ENCODE assay signal across 11 cellular contexts in the genomic region with DNA sequence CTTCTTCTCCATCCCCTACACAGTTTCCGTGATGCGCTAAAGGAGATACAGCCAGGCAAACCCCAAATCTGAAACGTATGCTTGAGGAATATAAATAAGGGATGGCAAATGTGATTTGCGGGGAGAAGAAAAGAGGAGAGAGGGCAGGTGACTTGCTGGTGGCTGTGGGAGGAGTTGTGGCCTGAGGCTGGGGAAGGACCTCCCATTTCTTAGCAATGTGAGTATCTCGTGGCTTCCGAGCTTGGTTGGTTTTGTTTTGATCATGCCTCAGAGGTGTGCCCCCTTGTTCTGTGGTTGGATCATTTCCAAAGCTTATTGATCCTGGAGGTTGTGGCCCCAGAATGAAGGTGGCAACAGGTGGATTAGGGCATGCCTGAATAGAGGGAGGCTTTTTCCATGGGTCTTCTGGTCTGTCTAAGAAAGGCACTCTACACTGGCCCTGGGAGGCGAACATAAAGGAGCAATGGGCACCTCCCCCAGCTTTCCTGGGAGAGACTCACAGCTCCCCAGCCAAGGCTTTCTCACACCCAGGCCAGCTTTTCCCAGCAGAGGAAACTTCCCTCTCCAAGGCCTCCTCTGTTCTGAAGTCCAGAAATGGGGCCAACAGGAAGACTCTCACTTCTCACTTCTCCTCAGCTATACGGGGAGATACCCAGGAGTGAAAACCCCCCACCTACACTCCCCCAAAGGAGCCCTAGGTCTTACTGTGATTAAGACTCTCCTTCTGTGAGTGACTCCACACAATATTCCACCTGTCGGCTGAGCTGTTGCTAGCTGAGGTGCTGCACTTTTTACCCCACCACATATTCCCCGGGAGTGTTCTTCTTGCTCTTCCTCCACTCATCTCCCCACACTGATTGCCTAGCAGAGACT. TPM values are rescaled to one million over a fixed set of nuclear protein-coding genes. Genes with fewer than 3 reads are reported as not detected.
DNase-seq lines count a peak whose midpoint lies in the region; ATAC-seq and TF ChIP-seq lines count a peak whose summit lies in the region.
"Had no signal": no experiment of that assay in that cellular context is flagged by ENCODE, and none has a peak within 500 bp of the region (broad histone marks: within the 10 kb centered on the region; RNA-seq: fewer than 3 reads in every experiment).

No MANE protein-coding gene starts in this region.

- peak; percentile 60 for ATAC-seq in GM19455 (IDR thresholded peaks at IDR 0.05; ENCODE audit: unreplicated experiment)
- ATAC-seq in HG03354 (IDR thresholded peaks at IDR 0.05; ENCODE audit: poor library complexity, severe bottlenecking, unreplicated experiment): peak; percentile 73

- no peaks in the 10 kb centered on the region for H3K36me3 ChIP-seq in ectodermal cell (ENCODE audit: control insufficient read depth, insufficient read depth, low read length)

- 78 to 85% methylated on average over 10 of the region's 10 CpGs for WGBS in ectodermal cell, 2 experiments

- H3K4me3 ChIP-seq in ectodermal cell (ENCODE audit: insufficient read depth, low read depth, low read length): no peak overlapping the region

- H3K27ac ChIP-seq in ectodermal cell (ENCODE audit: insufficient read depth, low read depth, low read length, poor library complexity, severe bottlenecking): peak overlapping the region; percentile 1
- H3K27ac ChIP-seq in RWPE1: no peak overlapping the region
- H3K27ac ChIP-seq: epithelial cell of prostate had no signal

- CTCF ChIA-PET in RWPE1 (lab: Yijun Ruan, JAX): interaction anchor here (0.5 kb wide), 1 partner anchor 104 kb away, joined by 3 read pairs; no protein-coding TSS in a partner anchor

- POLR2A ChIA-PET in RWPE1 (lab: Yijun Ruan, JAX; ENCODE audit: low non-redundant PET): no interaction called here

- no peaks in the 10 kb centered on the region for H3K9me3 ChIP-seq in ectodermal cell (ENCODE audit: control insufficient read depth, low read length)

- peaks cover 8% of the 10 kb centered on the region for H3K4me1 ChIP-seq in ectodermal cell (ENCODE audit: control insufficient read depth, insufficient read depth, low read length)

- DNase-seq in ELF-1 (ENCODE audit: low read depth, low spot score) (peak; percentile 53), RWPE1 (ENCODE audit: low spot score) (no peak), RPMI8226 (no peak), mucosa of gallbladder (ENCODE audit: low spot score) (no peak), HPDE6-E6E7 (ENCODE audit: extremely low spot score) (no peak)
- DNase-seq: activated B cell treated with CpG ODN at 0.5 μM for 24 hours had no signal

- H3K27me3 ChIP-seq in ectodermal cell (ENCODE audit: control insufficient read depth, insufficient read depth, low read length, poor library complexity, severe bottlenecking): no peaks in the 10 kb centered on the region

- TF ChIP-seq CTCF in RWPE1 (conservative IDR thresholded peaks at IDR 0.05; ENCODE audit: low read depth): no peak

RNA-seq across cellular contexts. Expression of gene C4orf51, which starts 40.0 kb away (rescaled TPM):
- polyA plus RNA-seq in ectodermal cell (2013, experiment 1 of 4): not detected
- not detected for polyA plus RNA-seq in ectodermal cell (2013, experiment 2 of 4)
- polyA plus RNA-seq in ectodermal cell (2013, experiment 3 of 4): not detected
- polyA plus RNA-seq in ectodermal cell (2013, experiment 4 of 4): not detected
- total RNA-seq in mucosa of gallbladder: not detected
- total RNA-seq: activated B cell treated with CpG ODN at 0.5 μM for 24 hours, progenitor cell of endocrine pancreas had no signal
